In genomic region chr2:128091691-128092050, GRCh38 we compare ENCODE assay signal across 8 cellular contexts.
DNase-seq lines count a peak whose midpoint lies in the region; ATAC-seq lines count a peak whose summit lies in the region.

No MANE protein-coding gene starts in this region.

- no peaks in the 10 kb centered on the region for H3K4me1 ChIP-seq in stomach smooth muscle (ENCODE audit: control insufficient read depth, insufficient read depth, low read length)

- H3K36me3 ChIP-seq in stomach smooth muscle (ENCODE audit: control insufficient read depth in 2 of 2, insufficient read depth in 2 of 2, low read length in 2 of 2), result no peaks in the 10 kb centered on the region

- peak; percentile 39 for DNase-seq in ELR (ENCODE audit: low read depth)
- peak; percentile 38 to 39 for DNase-seq in Kasumi-1 (lab: John Stamatoyannopoulos, UW)
- peak; percentile 24 for DNase-seq in amniotic epithelial cell (ENCODE audit: low read depth)
- DNase-seq in iris pigment epithelial cell (ENCODE audit: low read depth), result peak; percentile 43
- DNase-seq in iPS-NIHi7 (ENCODE audit: extremely low spot score), result no peak
- DNase-seq in NCI-H82 (lab: John Stamatoyannopoulos, UW), result no peak

- H3K4me3 ChIP-seq in stomach smooth muscle (ENCODE audit: low read length in 2 of 2), result peak overlapping the region; percentile 84 to 96

- H3K27ac ChIP-seq in stomach smooth muscle (ENCODE audit: low read length), result peak overlapping the region; percentile 84

- H3K9ac ChIP-seq in stomach smooth muscle (ENCODE audit: low read length in 2 of 2), result peak overlapping the region; percentile 70 to 97

- H3K27me3 ChIP-seq in stomach smooth muscle (ENCODE audit: control insufficient read depth in 1 of 2, insufficient read depth in 2 of 2, low read length in 2 of 2), result no peaks in the 10 kb centered on the region

- ATAC-seq in HG02623 (IDR thresholded peaks at IDR 0.05; ENCODE audit: unreplicated experiment), result no peak

- no peaks in the 10 kb centered on the region for H3K9me3 ChIP-seq in stomach smooth muscle (ENCODE audit: control insufficient read depth in 2 of 2, low read length in 2 of 2)

Comparison
In these comparisons a context has a peak if more than half of its experiments do, and no peak if none do; other contexts are left out.
1. DNase-seq: peak in ELR (single experiment), Kasumi-1 (2 of 2), amniotic epithelial cell (single experiment) and iris pigment epithelial cell (single experiment); none in iPS-NIHi7 (single experiment) and NCI-H82 (single experiment).